11 cellular contexts compared by ENCODE assay signal in genomic region chr12:47133981-47134380, GRCh38. TPM values are rescaled to one million over a fixed set of nuclear protein-coding genes. Genes with fewer than 3 reads are reported as not detected.
"Had no signal": no experiment of that assay in that cellular context is flagged by ENCODE, and none has a peak within 500 bp of the region (broad histone marks: within the 10 kb centered on the region; RNA-seq: fewer than 3 reads in every experiment).

No MANE protein-coding gene starts in this region.

- H3K9me3 ChIP-seq: left lung, SJCRH30, thoracic aorta had no signal

- H3K27me3 ChIP-seq: cardiac muscle cell, left lung had no signal

- H3K27ac ChIP-seq: cardiac muscle cell, left lung, parathyroid adenoma, SJCRH30, thoracic aorta had no signal

- H3K4me3 Mint-ChIP-seq: activated T-cell treated with anti-CD3 and anti-CD28 coated beads, Interleukin-2, amount 50 U/mL, for 4 hours; naive B cell had no signal

- H3K36me3 ChIP-seq: cardiac muscle cell, left lung, SJCRH30, thoracic aorta had no signal

- ATAC-seq: activated T-cell treated with anti-CD3 and anti-CD28 coated beads, Interleukin-2, amount 50 U/mL, for 4 hours; left lung had no signal

- DNase-seq: activated CD4-positive, alpha-beta T cell treated with anti-CD3 and anti-CD28 coated beads, Interleukin-2, amount 50 U/mL, for 4 hours; activated gamma-delta T cell; activated T-cell treated with anti-CD3 and anti-CD28 coated beads, Interleukin-2, amount 50 U/mL, for 4 hours; left lung; naive B cell; SJCRH30; T-helper 2 cell had no signal

- H3K9me3 Mint-ChIP-seq: activated T-cell treated with anti-CD3 and anti-CD28 coated beads, Interleukin-2, amount 50 U/mL, for 4 hours; naive B cell had no signal

- FAIRE-seq: astrocyte had no signal

- H3K4me1 ChIP-seq: left lung, parathyroid adenoma, SJCRH30 had no signal

- H3K4me3 ChIP-seq: cardiac muscle cell, left lung, SJCRH30, thoracic aorta had no signal

- H3K27me3 Mint-ChIP-seq: naive B cell had no signal

RNA-seq across cellular contexts. Expression of gene PCED1B, which starts 54.6 kb away (rescaled TPM):
- total RNA-seq: SJCRH30 had no signal
